Comparison of ENCODE assay signal across 9 cellular contexts in the genomic region with DNA sequence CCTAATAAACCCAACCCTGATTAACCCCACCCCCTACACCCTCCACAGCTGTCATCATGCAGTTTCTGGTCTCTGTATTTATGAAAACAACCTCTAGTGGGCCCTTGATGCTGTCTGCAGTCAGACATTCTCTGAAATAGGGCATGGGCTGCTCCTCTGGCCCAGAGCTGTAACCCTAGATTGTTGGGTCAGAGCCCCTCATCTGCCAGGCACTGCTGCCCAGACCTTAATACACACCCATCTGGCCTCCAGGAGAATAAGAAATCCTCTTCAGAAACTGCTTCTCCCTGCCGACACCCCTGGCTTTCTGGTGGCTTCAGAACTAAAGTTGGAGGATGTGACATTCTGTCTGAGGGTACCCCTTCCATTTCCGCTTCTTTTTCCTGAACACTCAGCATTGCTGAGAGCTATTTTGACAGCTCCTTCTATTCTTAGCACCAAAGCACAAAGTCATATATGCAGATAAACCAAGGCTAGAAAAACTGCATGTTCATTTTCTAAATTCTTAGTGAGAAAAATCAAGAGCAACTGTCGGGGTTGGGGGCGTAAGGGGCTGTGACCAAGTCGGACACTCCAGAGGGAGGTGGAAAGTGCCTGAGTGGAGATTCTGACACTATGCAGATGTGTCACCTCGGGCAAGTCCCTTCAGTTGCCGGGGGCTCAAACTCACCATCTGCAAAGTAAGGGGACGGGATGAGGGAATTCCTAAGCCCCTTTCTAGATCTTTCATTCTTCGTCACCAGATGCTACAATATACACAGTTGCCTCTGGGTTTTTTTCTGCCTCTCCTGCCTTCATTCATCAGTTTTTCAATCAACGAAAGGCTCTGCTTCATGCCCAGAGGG. TPM values are rescaled to one million over a fixed set of nuclear protein-coding genes. Genes with fewer than 3 reads are reported as not detected.
DNase-seq lines count a peak whose midpoint lies in the region; ATAC-seq and TF ChIP-seq lines count a peak whose summit lies in the region.
"Had no signal": no experiment of that assay in that cellular context is flagged by ENCODE, and none has a peak within 500 bp of the region (broad histone marks: within the 10 kb centered on the region; RNA-seq: fewer than 3 reads in every experiment).

No MANE protein-coding gene starts in this region.

- no peak overlapping the region for H3K4me2 ChIP-seq in DND-41 (ENCODE audit: insufficient read depth, low read length)
- no peak overlapping the region for H3K4me2 ChIP-seq in GM23338

- WGBS in lung, 2 donors: 48 to 67% methylated on average over 10 of the region's 10 CpGs
- WGBS in ovary, 3 donors: 75 to 79% (median 75%) methylated on average over 10 of the region's 10 CpGs

- no peaks in the 10 kb centered on the region for H3K36me3 ChIP-seq in DND-41 (ENCODE audit: insufficient read depth, low read length)
- no peaks in the 10 kb centered on the region for H3K36me3 ChIP-seq in GM23338 (ENCODE audit: insufficient read depth)
- H3K36me3 ChIP-seq in lung (ENCODE audit: control insufficient read depth in 2 of 2, insufficient read depth in 2 of 2, low read length in 2 of 2): no peaks in the 10 kb centered on the region
- H3K36me3 ChIP-seq in ovary: no peaks in the 10 kb centered on the region

- H3K79me2 ChIP-seq in DND-41 (ENCODE audit: insufficient read depth, low read length): no peaks in the 10 kb centered on the region
- H3K79me2 ChIP-seq in GM23338 (replicated peaks; ENCODE audit: insufficient read depth): no peaks in the 10 kb centered on the region

- H3F3A ChIP-seq in GM23338 (replicated peaks; ENCODE audit: low read depth): no peaks in the 10 kb centered on the region

- ATAC-seq in DND-41 (ENCODE audit: insufficient read depth, low read depth): peak; percentile 58
- peak; percentile 22; the same call in 1 of the 3 replicates for ATAC-seq in GM23338
- no peak for ATAC-seq in lung (ENCODE audit: insufficient read depth, low FRiP score)
- ATAC-seq in HG02970 (IDR thresholded peaks at IDR 0.05; ENCODE audit: low FRiP score, unreplicated experiment): no peak

- no peak overlapping the region for H3K4me3 Mint-ChIP-seq in GM23338
- H3K4me3 Mint-ChIP-seq: neural crest cell had no signal

- H3K27ac ChIP-seq in DND-41 (ENCODE audit: low read length) (no peak overlapping the region), GM23338 (ENCODE audit: low read depth) (no peak overlapping the region), lung (ENCODE audit: low read depth in 1 of 2, low read length in 1 of 2) (peak overlapping the region; percentile 53 to 84), ovary (no peak overlapping the region)

- no peaks in the 10 kb centered on the region; the same call in 2 of the 3 replicates for H3K4me1 Mint-ChIP-seq in GM23338

- no peaks in the 10 kb centered on the region for H3K4me1 ChIP-seq in DND-41 (ENCODE audit: insufficient read depth, low read length)
- H3K4me1 ChIP-seq in GM23338 (ENCODE audit: insufficient read depth): no peaks in the 10 kb centered on the region
- H3K4me1 ChIP-seq in lung (ENCODE audit: control insufficient read depth in 2 of 2, insufficient read depth in 2 of 2, low read length in 2 of 2): peaks cover 0 to 3% of the 10 kb centered on the region in 2 donors
- peaks cover 4% of the 10 kb centered on the region for H3K4me1 ChIP-seq in ovary (ENCODE audit: insufficient read depth)

- peak; percentile 23 for TF ChIP-seq CTCF in DND-41 (IDR thresholded peaks at IDR 0.05; ENCODE audit: borderline replicate concordance, extremely low read depth, low read length, poor library complexity, severe bottlenecking)
- TF ChIP-seq CTCF in GM23338 (conservative IDR thresholded peaks at IDR 0.05; ENCODE audit: low read depth in 2 of 2): no peak
- no peak for TF ChIP-seq CTCF in lung (IDR thresholded peaks at IDR 0.05; ENCODE audit: control extremely low read depth, extremely low read depth)
- TF ChIP-seq CTCF in ovary (IDR thresholded peaks at IDR 0.05): no peak

- no peaks in the 10 kb centered on the region for H3K36me3 Mint-ChIP-seq in GM23338 (ENCODE audit: low read depth)

- H3K9ac ChIP-seq in DND-41 (ENCODE audit: low read depth, low read length): no peak overlapping the region

- no peaks in the 10 kb centered on the region for H3K9me3 Mint-ChIP-seq in GM23338
- H3K9me3 Mint-ChIP-seq: neural crest cell had no signal

- H3K9me3 ChIP-seq in DND-41 (ENCODE audit: insufficient read depth, low read length, severe bottlenecking) (no peaks in the 10 kb centered on the region), lung (ENCODE audit: control insufficient read depth in 2 of 2, insufficient read depth in 1 of 2, low read length in 1 of 2) (peaks cover 0 to 2% of the 10 kb centered on the region in 2 donors), ovary (no peaks in the 10 kb centered on the region)

- no peaks in the 10 kb centered on the region for H3K27me3 ChIP-seq in DND-41 (ENCODE audit: insufficient read depth, low read length, poor library complexity)
- no peaks in the 10 kb centered on the region for H3K27me3 ChIP-seq in GM23338 (ENCODE audit: insufficient read depth)
- no peaks in the 10 kb centered on the region for H3K27me3 ChIP-seq in lung (ENCODE audit: control insufficient read depth, insufficient read depth)
- no peaks in the 10 kb centered on the region for H3K27me3 ChIP-seq in ovary

- DNase-seq in DND-41 (no peak), GM23338 (ENCODE audit: low spot score) (no peak), lung (ENCODE audit: low spot score) (no peak), foreskin melanocyte (no peak), ovary (no peak), NCI-H345 treated with DMSO at 0.1 percent for 48 hours (lab: John Stamatoyannopoulos, UW; ENCODE audit: unreplicated experiment) (no peak)
- DNase-seq in activated CD4-positive, alpha-beta T cell treated with anti-CD3 and anti-CD28 coated beads for 4 hours: peak; percentile 53 to 58

- H3K9me2 ChIP-seq in GM23338 (ENCODE audit: insufficient read depth): no peaks in the 10 kb centered on the region

- H3K4me3 ChIP-seq in DND-41 (ENCODE audit: low read depth in 1 of 2, low read length in 2 of 2): no peak overlapping the region
- H3K4me3 ChIP-seq in GM23338: no peak overlapping the region
- H3K4me3 ChIP-seq in lung: no peak overlapping the region
- H3K4me3 ChIP-seq in ovary: no peak overlapping the region

- H2AFZ ChIP-seq in DND-41 (ENCODE audit: low read depth, low read length) (no peak overlapping the region), GM23338 (no peak overlapping the region)

- H3K27ac Mint-ChIP-seq in GM23338: no peak overlapping the region

- H3K27me3 Mint-ChIP-seq in GM23338 (ENCODE audit: insufficient read depth, low read depth, poor library complexity): peaks cover 4% of the 10 kb centered on the region

- H4K20me1 ChIP-seq in DND-41 (ENCODE audit: insufficient read depth, low read length): no peaks in the 10 kb centered on the region
- H4K20me1 ChIP-seq in GM23338 (replicated peaks; ENCODE audit: insufficient read depth): no peaks in the 10 kb centered on the region

- TF ChIP-seq EP300 in ovary (IDR thresholded peaks at IDR 0.05): no peak

- no peak for TF ChIP-seq POLR2A in ovary (IDR thresholded peaks at IDR 0.05)

- intact Hi-C loops in ovary (cut with DNase I): loop anchor here in 3 of 4 donors (5.0 to 10.0 kb wide), 3 partner anchors 118 to 138 kb away; a partner anchor contains a TSS

TF ChIP-seq in GM23338, 12 proteins besides CTCF, POLR2A, EP300 and RAD21 (continues in another document):
- no peak for TF ChIP-seq EZH2 (IDR thresholded peaks at IDR 0.05; ENCODE audit: low read depth, unreplicated experiment)
- TF ChIP-seq JUNB (IDR thresholded peaks at IDR 0.05; ENCODE audit: unreplicated experiment): no peak
- TF ChIP-seq CREB1 (CRISPR knock-in tag; IDR thresholded peaks at IDR 0.05; ENCODE audit: low read depth): no peak
- no peak for TF ChIP-seq ZNF331 (CRISPR knock-in tag; IDR thresholded peaks at IDR 0.05; ENCODE audit: low read depth)
- TF ChIP-seq, protein P1, sequence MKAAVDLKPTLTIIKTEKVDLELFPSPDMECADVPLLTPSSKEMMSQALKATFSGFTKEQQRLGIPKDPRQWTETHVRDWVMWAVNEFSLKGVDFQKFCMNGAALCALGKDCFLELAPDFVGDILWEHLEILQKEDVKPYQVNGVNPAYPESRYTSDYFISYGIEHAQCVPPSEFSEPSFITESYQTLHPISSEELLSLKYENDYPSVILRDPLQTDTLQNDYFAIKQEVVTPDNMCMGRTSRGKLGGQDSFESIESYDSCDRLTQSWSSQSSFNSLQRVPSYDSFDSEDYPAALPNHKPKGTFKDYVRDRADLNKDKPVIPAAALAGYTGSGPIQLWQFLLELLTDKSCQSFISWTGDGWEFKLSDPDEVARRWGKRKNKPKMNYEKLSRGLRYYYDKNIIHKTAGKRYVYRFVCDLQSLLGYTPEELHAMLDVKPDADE (IDR thresholded peaks at IDR 0.05): no peak
- TF ChIP-seq STAT1 (IDR thresholded peaks at IDR 0.05; ENCODE audit: unreplicated experiment): no peak

RNA-seq across cellular contexts. Expression of a gene that starts 28.7 kb away (rescaled TPM):
- total RNA-seq in GM23338 (2014; rRNA removed; shearing (Covaris generic)): 251 and 274 TPM in 2 replicates
- 534 and 572 TPM in 2 replicates for polyA plus RNA-seq in GM23338 (2016; fragmentation: Nextera tagmentation; extraction: Ambion mirVana)
- total RNA-seq in lung: 100 to 1,000 TPM in 1 of 2 donors, 10 to 100 TPM in 1; 95.1 to 108 TPM
- polyA plus RNA-seq in lung: 100 to 1,000 TPM; 151 to 155 TPM
- 100 to 1,000 TPM in 4 of 7 donors, 10 to 100 TPM in 3; 81.1 to 163 (median 124) TPM for total RNA-seq in ovary
- 100 to 1,000 TPM; 103 to 106 TPM for polyA plus RNA-seq in ovary

RNA-seq across cellular contexts. Expression of a gene that starts 55.5 kb away (rescaled TPM):
- 11.8 and 12.5 TPM in 2 replicates for total RNA-seq in GM23338 (2014; rRNA removed; shearing (Covaris generic))
- polyA plus RNA-seq in GM23338 (2016; fragmentation: Nextera tagmentation; extraction: Ambion mirVana) (38.6 and 43.5 TPM in 2 replicates), lung (10 to 100 TPM in 1 of 2 donors, 1 to 10 TPM in 1; 7.1 to 18.5 TPM), ovary (10 to 100 TPM in 1 of 2 donors, 1 to 10 TPM in 1; 6.9 to 14.9 TPM)
- total RNA-seq in lung (10 to 100 TPM; 10.6 to 11.3 TPM), ovary (10 to 100 TPM in 6 of 7 donors, 1 to 10 TPM in 1; 6.4 to 17.6 (median 12.1) TPM)

RNA-seq across cellular contexts. Expression of a gene that starts 56.6 kb away (rescaled TPM):
- total RNA-seq in GM23338 (2014; rRNA removed; shearing (Covaris generic)): 14.9 and 21.6 TPM in 2 replicates
- 9.3 and 9.6 TPM in 2 replicates for polyA plus RNA-seq in GM23338 (2016; fragmentation: Nextera tagmentation; extraction: Ambion mirVana)
- 10 to 100 TPM; 18.3 to 25.5 TPM for total RNA-seq in lung
- polyA plus RNA-seq in lung: 1 to 10 TPM; 7.6 to 9.9 TPM
- total RNA-seq in ovary: 10 to 100 TPM in 6 of 7 donors, 1 to 10 TPM in 1; 9.8 to 20.1 (median 12.3) TPM
- polyA plus RNA-seq in ovary: 10 to 100 TPM; 12.3 to 38.7 TPM

Comparison
In these comparisons a context has a peak if more than half of its experiments do, and no peak if none do; other contexts are left out.
1. ATAC-seq: peak in DND-41 (single experiment) and GM23338 (single experiment); none in lung (single experiment) and HG02970 (single experiment).
2. DNase-seq: peak in activated CD4-positive, alpha-beta T cell treated with anti-CD3 and anti-CD28 coated beads for 4 hours (2 of 2); none in DND-41 (single experiment), GM23338 (single experiment), lung (single experiment), foreskin melanocyte (single experiment), ovary (0 of 5) and NCI-H345 treated with DMSO at 0.1 percent for 48 hours (single experiment).
3. H3K27ac ChIP-seq: peak in lung (2 of 2); none in DND-41 (single experiment), GM23338 (single experiment) and ovary (0 of 2).